1 cellular context compared by ENCODE assay signal in genomic region chr6:9398794-9399373, GRCh38.
TF ChIP-seq lines count a peak whose summit lies in the region.

No MANE protein-coding gene starts in this region.

TF ChIP-seq in SK-N-SH, 30 proteins besides CTCF, POLR2A, EP300 and RAD21 (continued from another document):
- TF ChIP-seq IRF3 (IDR thresholded peaks at IDR 0.05; ENCODE audit: low read depth, low read length) (no peak), MEF2A (IDR thresholded peaks at IDR 0.05; ENCODE audit: borderline replicate concordance, low read depth) (no peak), NFIC (IDR thresholded peaks at IDR 0.05; ENCODE audit: borderline replicate concordance) (no peak), JUND (IDR thresholded peaks at IDR 0.05) (no peak), GATA2 (CRISPR knock-in tag; IDR thresholded peaks at IDR 0.05) (no peak)
